25 cellular contexts compared by ENCODE assay signal in genomic region chr7:155850001-155850436, GRCh38. TPM values are rescaled to one million over a fixed set of nuclear protein-coding genes. Genes with fewer than 3 reads are reported as not detected.
"Had no signal": no experiment of that assay in that cellular context is flagged by ENCODE, and none has a peak within 500 bp of the region (broad histone marks: within the 10 kb centered on the region; RNA-seq: fewer than 3 reads in every experiment).

No MANE protein-coding gene starts in this region.

- DNase-seq: cortex of kidney; effector memory CD8-positive, alpha-beta T cell; foreskin fibroblast; gastrocnemius medialis; left lung; mammary epithelial cell; mesendoderm; naive thymus-derived CD8-positive, alpha-beta T cell; nephron progenitor cell; occipital lobe; pancreas; right lobe of liver; stimulated activated CD4-positive, alpha-beta T cell treated with anti-CD3 and anti-CD28 coated beads, Interleukin-2, amount 100 ng/mL, for 24 hours; stimulated activated CD4-positive, alpha-beta T cell treated with anti-CD3 and anti-CD28 coated beads, Interleukin-4, amount 100 ng/mL, for 24 hours; stimulated activated naive CD4-positive, alpha-beta T cell treated with Interleukin-2 at 50 U/mL for 16 hours; stomach; thyroid gland; trophoblast cell had no signal

- H3K4me3 ChIP-seq: gastrocnemius medialis, left lung, pancreas, right lobe of liver, stomach, thyroid gland had no signal

- H3K9me3 Mint-ChIP-seq: effector memory CD8-positive, alpha-beta T cell; nephron progenitor cell; stimulated activated effector memory CD8-positive, alpha-beta T cell treated with anti-CD3 and anti-CD28 coated beads, Interleukin-12 subunit alpha, Interleukin-12 subunit beta, amount 100 ng/mL, for 72 hours had no signal

- H3K36me3 ChIP-seq: gastrocnemius medialis, left lung, pancreas, right lobe of liver, stomach, thyroid gland had no signal

- H3K4me3 Mint-ChIP-seq: effector memory CD8-positive, alpha-beta T cell; naive thymus-derived CD8-positive, alpha-beta T cell; nephron progenitor cell; stimulated activated effector memory CD8-positive, alpha-beta T cell treated with anti-CD3 and anti-CD28 coated beads, Interleukin-12 subunit alpha, Interleukin-12 subunit beta, amount 100 ng/mL, for 72 hours had no signal

- H3K27ac Mint-ChIP-seq: effector memory CD8-positive, alpha-beta T cell; nephron progenitor cell; progenitor cell of endocrine pancreas; stimulated activated effector memory CD8-positive, alpha-beta T cell treated with anti-CD3 and anti-CD28 coated beads, Interleukin-12 subunit alpha, Interleukin-12 subunit beta, amount 100 ng/mL, for 72 hours had no signal

- H3K4me1 ChIP-seq: gastrocnemius medialis, left lung, pancreas, right lobe of liver, thyroid gland had no signal

- H3K36me3 Mint-ChIP-seq: naive thymus-derived CD8-positive, alpha-beta T cell; stimulated activated effector memory CD8-positive, alpha-beta T cell treated with anti-CD3 and anti-CD28 coated beads, Interleukin-12 subunit alpha, Interleukin-12 subunit beta, amount 100 ng/mL, for 72 hours had no signal

- ATAC-seq: effector memory CD8-positive, alpha-beta T cell; esophagus mucosa; gastrocnemius medialis; left lung; naive thymus-derived CD8-positive, alpha-beta T cell; pancreas; right lobe of liver; stimulated activated effector memory CD8-positive, alpha-beta T cell treated with anti-CD3 and anti-CD28 coated beads, Interleukin-12 subunit alpha, Interleukin-12 subunit beta, amount 100 ng/mL, for 72 hours had no signal

- H3K9me3 ChIP-seq: gastrocnemius medialis, left lung, pancreas, thyroid gland had no signal

- H3K4me1 Mint-ChIP-seq: naive thymus-derived CD8-positive, alpha-beta T cell; stimulated activated effector memory CD8-positive, alpha-beta T cell treated with anti-CD3 and anti-CD28 coated beads, Interleukin-12 subunit alpha, Interleukin-12 subunit beta, amount 100 ng/mL, for 72 hours had no signal

- H3K27me3 ChIP-seq: pancreas, right lobe of liver, thyroid gland had no signal

- H3K27ac ChIP-seq: epithelial cell of prostate, gastrocnemius medialis, left lung, pancreas, right lobe of liver, stomach, thyroid gland had no signal

RNA-seq across cellular contexts. Expression of gene SHH, which starts 37.8 kb away (rescaled TPM):
- total RNA-seq: esophagus mucosa; gastrocnemius medialis; lower leg skin; mammary epithelial cell; naive thymus-derived CD8-positive, alpha-beta T cell; skeletal muscle tissue; subcutaneous adipose tissue; thyroid gland had no signal
